19 cellular contexts compared by ENCODE assay signal in the genomic region with DNA sequence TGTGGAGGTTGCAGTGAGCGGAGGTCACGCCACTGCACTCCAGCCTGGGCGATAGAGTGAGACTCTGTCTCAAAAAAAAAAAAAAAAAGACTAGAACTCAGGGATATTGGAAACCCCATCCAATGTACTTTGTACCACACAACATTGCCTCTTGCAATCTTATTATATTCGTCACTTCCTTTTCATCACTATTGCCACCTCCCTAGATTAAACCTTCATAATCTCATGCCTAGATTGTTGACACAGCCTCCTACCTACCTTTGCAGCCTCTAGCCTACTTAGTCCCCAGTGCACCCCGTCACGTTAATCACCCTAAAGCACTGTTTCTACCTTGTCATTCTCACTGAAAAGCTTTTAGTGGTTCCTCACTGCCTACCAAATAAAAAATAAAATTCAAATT. TPM values are rescaled to one million over a fixed set of nuclear protein-coding genes. Genes with fewer than 3 reads are reported as not detected.
"Had no signal": no experiment of that assay in that cellular context is flagged by ENCODE, and none has a peak within 500 bp of the region (broad histone marks: within the 10 kb centered on the region; RNA-seq: fewer than 3 reads in every experiment).

No MANE protein-coding gene starts in this region.

- DNase-seq: activated B cell treated with CpG ODN at 0.5 μM for 24 hours; activated CD4-positive, alpha-beta T cell treated with anti-CD3 and anti-CD28 coated beads, Interleukin-2, amount 50 U/mL, for 4 hours; activated CD8-positive, alpha-beta memory T cell treated with anti-CD3 and anti-CD28 coated beads, Interleukin-2, amount 50 U/mL, for 4 hours; aorta; dorsolateral prefrontal cortex; hypothalamus; left cardiac atrium; mammary epithelial cell; SJCRH30; stimulated activated CD4-positive, alpha-beta T cell treated with anti-CD3 and anti-CD28 coated beads, Interleukin-2, amount 100 ng/mL, for 24 hours; stimulated activated naive CD4-positive, alpha-beta T cell treated with Interleukin-2 at 50 U/mL for 16 hours; trophoblast cell had no signal

- H3K9me3 Mint-ChIP-seq: activated B cell treated with CpG ODN at 0.5 μM for 24 hours, neural crest cell had no signal

- H3K27ac Mint-ChIP-seq: activated naive CD8-positive, alpha-beta T cell had no signal

- ATAC-seq: left cardiac atrium, sciatic nerve had no signal

- H3K27me3 Mint-ChIP-seq: activated B cell treated with CpG ODN at 0.5 μM for 24 hours; activated naive CD8-positive, alpha-beta T cell had no signal

- H3K36me3 Mint-ChIP-seq: activated naive CD8-positive, alpha-beta T cell had no signal

- H3K4me3 Mint-ChIP-seq: activated B cell treated with CpG ODN at 0.5 μM for 24 hours, neural crest cell had no signal

RNA-seq across cellular contexts. Expression of a gene that starts 23.8 kb away (rescaled TPM):
- total RNA-seq: activated B cell treated with CpG ODN at 0.5 μM for 24 hours, aorta, bronchial epithelial cell, glomerular endothelial cell, left cardiac atrium, osteocyte, pulmonary artery endothelial cell had no signal
- polyA plus RNA-seq: mammary epithelial cell had no signal
